24 cellular contexts compared by ENCODE assay signal in genomic region chr2:185335879-185336278, GRCh38.
"Had no signal": no experiment of that assay in that cellular context is flagged by ENCODE, and none has a peak within 500 bp of the region (broad histone marks: within the 10 kb centered on the region; RNA-seq: fewer than 3 reads in every experiment).

No MANE protein-coding gene starts in this region.

- H3K9me3 ChIP-seq: MG63, SK-N-SH had no signal

- H3K4me3 ChIP-seq: MG63 had no signal

- DNase-seq: activated CD4-positive, alpha-beta memory T cell treated with anti-CD3 and anti-CD28 coated beads, Interleukin-2, amount 10 ng/mL, durations not matched to agents 7 days and 5 days; activated CD4-positive, alpha-beta T cell treated with anti-CD3 and anti-CD28 coated beads, Interleukin-2, amount 10 ng/mL, durations not matched to agents 7 days and 5 days; activated CD4-positive, CD25-positive, alpha-beta regulatory T cell; activated gamma-delta T cell; activated naive CD4-positive, alpha-beta T cell treated with anti-CD3 and anti-CD28 coated beads, Interleukin-2, amount 10 ng/mL, durations not matched to agents 7 days and 5 days; activated naive CD8-positive, alpha-beta T cell treated with anti-CD3 and anti-CD28 coated beads for 36 hours; activated T-cell treated with anti-CD3 and anti-CD28 coated beads for 4 hours; activated T-cell treated with anti-CD3 and anti-CD28 coated beads, Interleukin-2, amount 50 U/mL, for 48 hours; Kasumi-1; KBM-7; MG63; MV-4-11; NCI-H1092 treated with DMSO at 0.1 percent for 48 hours; NCI-H1417 treated with DMSO at 0.1 percent for 48 hours; NCI-H1694; NCI-H2029; NCI-H2107; NCI-H2171 treated with DMSO at 0.1 percent for 48 hours; NCI-H226; NCI-H526; NCI-H82; SK-N-SH; T-helper 1 cell had no signal

- H3K27ac ChIP-seq: VCaP had no signal

- H3K36me3 ChIP-seq: MG63 had no signal

- H3K27me3 ChIP-seq: MG63 had no signal
